In the genomic region with DNA sequence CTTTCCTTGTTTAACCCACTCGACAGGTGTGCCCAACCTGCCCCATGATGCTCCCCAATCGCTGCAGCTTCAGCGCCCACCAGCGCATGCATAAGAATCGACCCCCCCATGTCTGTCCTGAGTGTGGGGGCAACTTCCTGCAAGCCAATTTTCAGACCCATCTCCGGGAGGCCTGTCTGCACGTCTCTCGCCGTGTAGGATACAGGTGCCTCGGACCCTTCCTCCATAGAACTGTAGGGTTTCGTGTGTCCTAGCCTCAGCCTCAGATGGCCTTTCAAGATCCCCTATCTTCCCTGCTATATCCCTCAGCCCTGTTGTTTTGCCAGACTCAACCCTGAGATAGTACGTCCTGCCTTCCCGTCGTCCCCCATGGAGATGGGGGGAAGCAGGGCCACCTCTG, we compare ENCODE assay signal across 2 cellular contexts.
A peak's percentile ranks its signal among the peaks of the same experiment; 100 is the strongest.
TF ChIP-seq lines count a peak whose summit lies in the region.

No MANE protein-coding gene starts in this region.

TF ChIP-seq in IMR-90, 13 proteins besides CTCF, POLR2A, EP300 and RAD21:
- TF ChIP-seq CHD1 (IDR thresholded peaks at IDR 0.05; ENCODE audit: low read depth, low read length) (no peak), ELK1 (IDR thresholded peaks at IDR 0.05; ENCODE audit: borderline replicate concordance, low read depth, low read length) (no peak), MXI1 (IDR thresholded peaks at IDR 0.05; ENCODE audit: borderline replicate concordance, low read depth, low read length) (no peak), MAZ (IDR thresholded peaks at IDR 0.05; ENCODE audit: borderline replicate concordance, low read depth, low read length) (no peak)

TF ChIP-seq in GM12878, 131 proteins besides CTCF, POLR2A, EP300 and RAD21:
- TF ChIP-seq GABPA (IDR thresholded peaks at IDR 0.05; ENCODE audit: low read depth) (no peak), POLR2AphosphoS5 (IDR thresholded peaks at IDR 0.05; ENCODE audit: low read length) (peak; percentile 18; the same call in 1 of the 2 replicates)
